ENCODE assay signal across 1 cellular context in genomic region chr2:3398837-3399236, GRCh38.
TF ChIP-seq lines count a peak whose summit lies in the region.

No MANE protein-coding gene starts in this region.

TF ChIP-seq in WTC11, 78 proteins besides CTCF, POLR2A, EP300 and RAD21 (continued from another document):
- TF ChIP-seq ERG (CRISPR knock-in tag; IDR thresholded peaks at IDR 0.05) = no peak
